9 cellular contexts compared by ENCODE assay signal in the genomic region with DNA sequence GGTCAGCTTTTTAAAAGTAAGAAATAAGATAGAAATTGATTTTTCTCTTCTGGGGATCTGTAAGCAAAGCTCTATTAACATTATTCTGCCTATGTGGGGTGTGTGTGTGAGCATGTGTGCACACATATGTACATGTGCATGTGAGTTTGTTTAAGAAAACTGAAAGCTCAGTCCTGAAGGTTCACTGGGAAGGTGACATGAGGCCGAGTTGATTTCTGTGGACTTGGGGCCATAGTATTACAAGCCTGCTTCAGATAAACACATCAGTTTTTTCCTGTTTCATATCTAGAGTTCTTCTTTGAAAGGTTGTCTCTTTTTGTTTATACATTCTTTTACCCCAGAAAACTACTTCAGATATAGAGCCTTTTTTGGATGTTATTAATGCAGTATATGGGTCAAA.
"Had no signal": no experiment of that assay in that cellular context is flagged by ENCODE, and none has a peak within 500 bp of the region (broad histone marks: within the 10 kb centered on the region; RNA-seq: fewer than 3 reads in every experiment).

No MANE protein-coding gene starts in this region.

- H3K36me3 ChIP-seq: HAP-1 had no signal

- H3K4me1 ChIP-seq: HAP-1 had no signal

- H3K27ac ChIP-seq: GM23248, HL-60 had no signal

- ATAC-seq: HCT116, K562 had no signal

- DNase-seq: GM23248, GOT3, H7, HFFc6, IMR-90 had no signal

- H3K4me3 ChIP-seq: GM23248, HAP-1, K562 had no signal

- H3K9me3 ChIP-seq: HAP-1 had no signal

- H3K27ac Mint-ChIP-seq: HFFc6 had no signal

- H3K9me3 Mint-ChIP-seq: HFFc6 had no signal

- H3K4me3 Mint-ChIP-seq: HFFc6 had no signal
